Comparison of ENCODE assay signal across 1 cellular context in the genomic region with DNA sequence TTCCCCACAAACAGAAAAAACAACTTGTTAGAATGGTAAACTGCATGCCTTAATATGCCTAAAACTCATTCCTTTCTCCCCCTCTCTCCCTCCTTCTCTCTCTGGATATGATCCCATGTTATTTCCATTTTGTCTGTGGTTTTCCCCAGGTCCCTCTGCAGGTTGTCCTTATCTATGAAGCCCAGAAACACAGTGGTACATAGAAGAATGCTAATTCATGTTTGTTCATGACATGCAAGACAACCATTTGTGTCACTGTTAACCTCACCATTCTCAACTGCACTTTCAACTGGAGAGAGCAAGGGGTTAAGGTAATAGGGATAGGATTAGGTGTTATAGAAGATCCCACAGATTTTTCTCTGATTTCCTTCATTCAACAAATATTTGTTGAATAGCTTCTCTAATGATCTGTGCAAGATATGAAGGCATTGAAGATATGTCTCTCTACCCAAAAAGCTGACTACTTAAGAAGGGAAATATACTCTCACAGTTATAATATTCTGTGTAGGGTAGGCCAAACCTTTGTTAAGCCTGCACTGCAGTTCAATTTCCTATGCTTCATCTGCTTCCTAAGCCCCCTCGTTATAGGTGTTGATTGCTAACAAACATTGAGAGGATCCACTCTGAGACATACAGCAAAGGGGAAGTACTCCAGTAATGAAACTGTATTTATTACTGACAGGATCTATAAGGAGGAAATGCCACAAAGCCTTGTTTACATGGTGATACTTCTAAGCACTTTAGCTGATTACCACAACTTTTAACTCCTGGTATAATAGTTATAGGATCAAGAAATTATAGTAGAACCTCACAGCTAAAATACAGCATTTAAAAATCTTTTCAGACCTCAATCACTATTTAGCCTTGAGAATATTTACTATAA.
A peak's percentile ranks its signal among the peaks of the same experiment; 100 is the strongest.
TF ChIP-seq lines count a peak whose summit lies in the region.

No MANE protein-coding gene starts in this region.

TF ChIP-seq in K562, 482 proteins besides CTCF, POLR2A, EP300 and RAD21 (continued from another document and continues in another):
- TF ChIP-seq, protein P1, sequence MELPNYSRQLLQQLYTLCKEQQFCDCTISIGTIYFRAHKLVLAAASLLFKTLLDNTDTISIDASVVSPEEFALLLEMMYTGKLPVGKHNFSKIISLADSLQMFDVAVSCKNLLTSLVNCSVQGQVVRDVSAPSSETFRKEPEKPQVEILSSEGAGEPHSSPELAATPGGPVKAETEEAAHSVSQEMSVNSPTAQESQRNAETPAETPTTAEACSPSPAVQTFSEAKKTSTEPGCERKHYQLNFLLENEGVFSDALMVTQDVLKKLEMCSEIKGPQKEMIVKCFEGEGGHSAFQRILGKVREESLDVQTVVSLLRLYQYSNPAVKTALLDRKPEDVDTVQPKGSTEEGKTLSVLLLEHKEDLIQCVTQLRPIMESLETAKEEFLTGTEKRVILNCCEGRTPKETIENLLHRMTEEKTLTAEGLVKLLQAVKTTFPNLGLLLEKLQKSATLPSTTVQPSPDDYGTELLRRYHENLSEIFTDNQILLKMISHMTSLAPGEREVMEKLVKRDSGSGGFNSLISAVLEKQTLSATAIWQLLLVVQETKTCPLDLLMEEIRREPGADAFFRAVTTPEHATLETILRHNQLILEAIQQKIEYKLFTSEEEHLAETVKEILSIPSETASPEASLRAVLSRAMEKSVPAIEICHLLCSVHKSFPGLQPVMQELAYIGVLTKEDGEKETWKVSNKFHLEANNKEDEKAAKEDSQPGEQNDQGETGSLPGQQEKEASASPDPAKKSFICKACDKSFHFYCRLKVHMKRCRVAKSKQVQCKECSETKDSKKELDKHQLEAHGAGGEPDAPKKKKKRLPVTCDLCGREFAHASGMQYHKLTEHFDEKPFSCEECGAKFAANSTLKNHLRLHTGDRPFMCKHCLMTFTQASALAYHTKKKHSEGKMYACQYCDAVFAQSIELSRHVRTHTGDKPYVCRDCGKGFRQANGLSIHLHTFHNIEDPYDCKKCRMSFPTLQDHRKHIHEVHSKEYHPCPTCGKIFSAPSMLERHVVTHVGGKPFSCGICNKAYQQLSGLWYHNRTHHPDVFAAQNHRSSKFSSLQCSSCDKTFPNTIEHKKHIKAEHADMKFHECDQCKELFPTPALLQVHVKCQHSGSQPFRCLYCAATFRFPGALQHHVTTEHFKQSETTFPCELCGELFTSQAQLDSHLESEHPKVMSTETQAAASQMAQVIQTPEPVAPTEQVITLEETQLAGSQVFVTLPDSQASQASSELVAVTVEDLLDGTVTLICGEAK (IDR thresholded peaks at IDR 0.05): peak; percentile 40; the same call in 1 of the 2 replicates
- TF ChIP-seq, protein P1 (CRISPR knock-in tag; IDR thresholded peaks at IDR 0.05): no peak
- TF ChIP-seq TEAD1 (CRISPR knock-in tag; IDR thresholded peaks at IDR 0.05): peak; percentile 82 to 86; a peak in 3 of 4 replicates
- TF ChIP-seq TOE1 (IDR thresholded peaks at IDR 0.05; ENCODE audit: borderline replicate concordance): peak; percentile 53; the same call in 1 of the 2 replicates
- TF ChIP-seq TOE1 (CRISPR knock-in tag; IDR thresholded peaks at IDR 0.05; ENCODE audit: borderline replicate concordance, low read depth): no peak
- TF ChIP-seq SMC3 (conservative IDR thresholded peaks at IDR 0.05; ENCODE audit: insufficient read depth, low read depth, low read length): no peak
- no peak for TF ChIP-seq SIN3B (IDR thresholded peaks at IDR 0.05; ENCODE audit: low read depth)
- TF ChIP-seq, protein P2, sequence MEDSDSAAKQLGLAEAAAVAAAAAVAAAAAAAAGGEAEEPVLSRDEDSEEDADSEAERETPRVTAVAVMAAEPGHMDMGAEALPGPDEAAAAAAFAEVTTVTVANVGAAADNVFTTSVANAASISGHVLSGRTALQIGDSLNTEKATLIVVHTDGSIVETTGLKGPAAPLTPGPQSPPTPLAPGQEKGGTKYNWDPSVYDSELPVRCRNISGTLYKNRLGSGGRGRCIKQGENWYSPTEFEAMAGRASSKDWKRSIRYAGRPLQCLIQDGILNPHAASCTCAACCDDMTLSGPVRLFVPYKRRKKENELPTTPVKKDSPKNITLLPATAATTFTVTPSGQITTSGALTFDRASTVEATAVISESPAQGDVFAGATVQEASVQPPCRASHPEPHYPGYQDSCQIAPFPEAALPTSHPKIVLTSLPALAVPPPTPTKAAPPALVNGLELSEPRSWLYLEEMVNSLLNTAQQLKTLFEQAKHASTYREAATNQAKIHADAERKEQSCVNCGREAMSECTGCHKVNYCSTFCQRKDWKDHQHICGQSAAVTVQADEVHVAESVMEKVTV (CRISPR knock-in tag; IDR thresholded peaks at IDR 0.05): 0 out of 2 replicates have a peak, but pooled peaks have one; percentile 26
- TF ChIP-seq RBBP5 (IDR thresholded peaks at IDR 0.05; ENCODE audit: borderline replicate concordance, insufficient read depth, low read length, poor library complexity, severe bottlenecking): peak; percentile 58
- no peak; a peak in 1 of 4 replicates for TF ChIP-seq CSDE1 (IDR thresholded peaks at IDR 0.05)
- no peak for TF ChIP-seq ZNF644 (tag; IDR thresholded peaks at IDR 0.05; ENCODE audit: low read depth)
- TF ChIP-seq DPF2 (IDR thresholded peaks at IDR 0.05): peak; percentile 99
- no peak for TF ChIP-seq ZNF239 (CRISPR knock-in tag; IDR thresholded peaks at IDR 0.05)
- TF ChIP-seq OTX1 (CRISPR knock-in tag; IDR thresholded peaks at IDR 0.05): 0 out of 2 replicates have a peak, but pooled peaks have one; percentile 53
- TF ChIP-seq, protein P3, sequence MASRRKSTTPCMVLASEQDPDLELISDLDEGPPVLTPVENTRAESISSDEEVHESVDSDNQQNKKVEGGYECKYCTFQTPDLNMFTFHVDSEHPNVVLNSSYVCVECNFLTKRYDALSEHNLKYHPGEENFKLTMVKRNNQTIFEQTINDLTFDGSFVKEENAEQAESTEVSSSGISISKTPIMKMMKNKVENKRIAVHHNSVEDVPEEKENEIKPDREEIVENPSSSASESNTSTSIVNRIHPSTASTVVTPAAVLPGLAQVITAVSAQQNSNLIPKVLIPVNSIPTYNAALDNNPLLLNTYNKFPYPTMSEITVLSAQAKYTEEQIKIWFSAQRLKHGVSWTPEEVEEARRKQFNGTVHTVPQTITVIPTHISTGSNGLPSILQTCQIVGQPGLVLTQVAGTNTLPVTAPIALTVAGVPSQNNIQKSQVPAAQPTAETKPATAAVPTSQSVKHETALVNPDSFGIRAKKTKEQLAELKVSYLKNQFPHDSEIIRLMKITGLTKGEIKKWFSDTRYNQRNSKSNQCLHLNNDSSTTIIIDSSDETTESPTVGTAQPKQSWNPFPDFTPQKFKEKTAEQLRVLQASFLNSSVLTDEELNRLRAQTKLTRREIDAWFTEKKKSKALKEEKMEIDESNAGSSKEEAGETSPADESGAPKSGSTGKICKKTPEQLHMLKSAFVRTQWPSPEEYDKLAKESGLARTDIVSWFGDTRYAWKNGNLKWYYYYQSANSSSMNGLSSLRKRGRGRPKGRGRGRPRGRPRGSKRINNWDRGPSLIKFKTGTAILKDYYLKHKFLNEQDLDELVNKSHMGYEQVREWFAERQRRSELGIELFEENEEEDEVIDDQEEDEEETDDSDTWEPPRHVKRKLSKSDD (conservative IDR thresholded peaks at IDR 0.05; ENCODE audit: low read length): no peak
- no peak for TF ChIP-seq ZNF3 (CRISPR knock-in tag; IDR thresholded peaks at IDR 0.05)
- TF ChIP-seq, protein P4, sequence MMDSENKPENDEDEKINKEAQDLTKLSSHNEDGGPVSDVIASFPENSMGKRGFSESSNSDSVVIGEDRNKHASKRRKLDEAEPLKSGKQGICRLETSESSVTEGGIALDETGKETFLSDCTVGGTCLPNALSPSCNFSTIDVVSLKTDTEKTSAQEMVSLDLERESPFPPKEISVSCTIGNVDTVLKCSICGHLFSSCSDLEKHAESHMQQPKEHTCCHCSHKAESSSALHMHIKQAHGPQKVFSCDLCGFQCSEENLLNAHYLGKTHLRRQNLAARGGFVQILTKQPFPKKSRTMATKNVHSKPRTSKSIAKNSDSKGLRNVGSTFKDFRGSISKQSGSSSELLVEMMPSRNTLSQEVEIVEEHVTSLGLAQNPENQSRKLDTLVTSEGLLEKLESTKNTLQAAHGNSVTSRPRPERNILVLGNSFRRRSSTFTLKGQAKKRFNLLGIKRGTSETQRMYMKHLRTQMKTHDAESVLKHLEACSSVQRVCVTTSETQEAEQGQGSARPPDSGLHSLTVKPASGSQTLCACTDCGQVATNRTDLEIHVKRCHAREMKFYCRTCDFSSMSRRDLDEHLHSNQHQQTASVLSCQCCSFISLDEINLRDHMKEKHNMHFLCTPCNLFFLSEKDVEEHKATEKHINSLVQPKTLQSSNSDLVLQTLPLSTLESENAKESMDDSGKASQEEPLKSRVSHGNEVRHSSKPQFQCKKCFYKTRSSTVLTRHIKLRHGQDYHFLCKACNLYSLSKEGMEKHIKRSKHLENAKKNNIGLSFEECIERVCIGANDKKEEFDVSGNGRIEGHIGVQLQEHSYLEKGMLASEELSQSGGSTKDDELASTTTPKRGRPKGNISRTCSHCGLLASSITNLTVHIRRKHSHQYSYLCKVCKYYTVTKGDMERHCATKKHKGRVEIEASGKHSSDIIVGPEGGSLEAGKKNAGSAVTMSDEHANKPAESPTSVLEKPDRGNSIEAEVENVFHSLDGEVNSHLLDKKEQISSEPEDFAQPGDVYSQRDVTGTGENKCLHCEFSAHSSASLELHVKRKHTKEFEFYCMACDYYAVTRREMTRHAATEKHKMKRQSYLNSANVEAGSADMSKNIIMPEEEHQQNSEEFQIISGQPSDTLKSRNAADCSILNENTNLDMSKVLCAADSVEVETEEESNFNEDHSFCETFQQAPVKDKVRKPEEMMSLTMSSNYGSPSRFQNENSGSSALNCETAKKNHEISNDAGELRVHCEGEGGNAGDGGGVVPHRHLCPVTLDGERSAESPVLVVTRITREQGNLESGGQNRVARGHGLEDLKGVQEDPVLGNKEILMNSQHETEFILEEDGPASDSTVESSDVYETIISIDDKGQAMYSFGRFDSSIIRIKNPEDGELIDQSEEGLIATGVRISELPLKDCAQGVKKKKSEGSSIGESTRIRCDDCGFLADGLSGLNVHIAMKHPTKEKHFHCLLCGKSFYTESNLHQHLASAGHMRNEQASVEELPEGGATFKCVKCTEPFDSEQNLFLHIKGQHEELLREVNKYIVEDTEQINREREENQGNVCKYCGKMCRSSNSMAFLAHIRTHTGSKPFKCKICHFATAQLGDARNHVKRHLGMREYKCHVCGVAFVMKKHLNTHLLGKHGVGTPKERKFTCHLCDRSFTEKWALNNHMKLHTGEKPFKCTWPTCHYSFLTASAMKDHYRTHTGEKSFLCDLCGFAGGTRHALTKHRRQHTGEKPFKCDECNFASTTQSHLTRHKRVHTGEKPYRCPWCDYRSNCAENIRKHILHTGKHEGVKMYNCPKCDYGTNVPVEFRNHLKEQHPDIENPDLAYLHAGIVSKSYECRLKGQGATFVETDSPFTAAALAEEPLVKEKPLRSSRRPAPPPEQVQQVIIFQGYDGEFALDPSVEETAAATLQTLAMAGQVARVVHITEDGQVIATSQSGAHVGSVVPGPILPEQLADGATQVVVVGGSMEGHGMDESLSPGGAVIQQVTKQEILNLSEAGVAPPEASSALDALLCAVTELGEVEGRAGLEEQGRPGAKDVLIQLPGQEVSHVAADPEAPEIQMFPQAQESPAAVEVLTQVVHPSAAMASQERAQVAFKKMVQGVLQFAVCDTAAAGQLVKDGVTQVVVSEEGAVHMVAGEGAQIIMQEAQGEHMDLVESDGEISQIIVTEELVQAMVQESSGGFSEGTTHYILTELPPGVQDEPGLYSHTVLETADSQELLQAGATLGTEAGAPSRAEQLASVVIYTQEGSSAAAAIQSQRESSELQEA (IDR thresholded peaks at IDR 0.05; ENCODE audit: low read depth): no peak
- TF ChIP-seq LARP7 (IDR thresholded peaks at IDR 0.05): no peak
- peak; percentile 77 for TF ChIP-seq NCOA1 (IDR thresholded peaks at IDR 0.05; ENCODE audit: low read depth)
- peak; percentile 96 for TF ChIP-seq TCF3 (CRISPR knock-in tag; IDR thresholded peaks at IDR 0.05)
- TF ChIP-seq EWSR1 (IDR thresholded peaks at IDR 0.05; ENCODE audit: borderline replicate concordance, low read depth, partially characterized antibody): no peak
- no peak; the same call in 1 of the 2 replicates for TF ChIP-seq NFATC3 (IDR thresholded peaks at IDR 0.05)
- TF ChIP-seq FOSL1 (tag; conservative IDR thresholded peaks at IDR 0.05): peak; percentile 60
- TF ChIP-seq, protein P5, sequence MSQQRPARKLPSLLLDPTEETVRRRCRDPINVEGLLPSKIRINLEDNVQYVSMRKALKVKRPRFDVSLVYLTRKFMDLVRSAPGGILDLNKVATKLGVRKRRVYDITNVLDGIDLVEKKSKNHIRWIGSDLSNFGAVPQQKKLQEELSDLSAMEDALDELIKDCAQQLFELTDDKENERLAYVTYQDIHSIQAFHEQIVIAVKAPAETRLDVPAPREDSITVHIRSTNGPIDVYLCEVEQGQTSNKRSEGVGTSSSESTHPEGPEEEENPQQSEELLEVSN (IDR thresholded peaks at IDR 0.05; ENCODE audit: borderline replicate concordance in 1 of 2, extremely low read depth in 1 of 2, insufficient read depth in 1 of 2, insufficient read length in 1 of 2, low read depth in 1 of 2, low read length in 1 of 2, poor library complexity in 1 of 2, severe bottlenecking in 1 of 2): no peak
- no peak for TF ChIP-seq TARDBP (IDR thresholded peaks at IDR 0.05)
- peak in 1 of 2 experiments; percentile 66 for TF ChIP-seq NCOA2 (IDR thresholded peaks at IDR 0.05; ENCODE audit: partially characterized antibody in 2 of 2)
- peak; percentile 94 for TF ChIP-seq NCOR1 (IDR thresholded peaks at IDR 0.05)
- peak; percentile 91 for TF ChIP-seq PML (IDR thresholded peaks at IDR 0.05; ENCODE audit: low read length)
- TF ChIP-seq ELF1 (tag; IDR thresholded peaks at IDR 0.05): 0 out of 2 replicates have a peak, but pooled peaks have one; percentile 33
- peak; percentile 89 to 91 for TF ChIP-seq FOXA3 (CRISPR knock-in tag; conservative IDR thresholded peaks at IDR 0.05 in 1 of 2, IDR thresholded peaks at IDR 0.05 in 1 of 2)
- peak; percentile 98 for TF ChIP-seq TEAD4 (IDR thresholded peaks at IDR 0.05; ENCODE audit: low read length)
- no peak for TF ChIP-seq TEAD4 (CRISPR knock-in tag; IDR thresholded peaks at IDR 0.05; ENCODE audit: borderline replicate concordance)
